In genomic region chr17:68601565-68602266, GRCh38 we compare ENCODE assay signal across 11 cellular contexts. TPM values are rescaled to one million over a fixed set of nuclear protein-coding genes. Genes with fewer than 3 reads are reported as not detected.
DNase-seq lines count a peak whose midpoint lies in the region; ATAC-seq, FAIRE-seq and TF ChIP-seq lines count a peak whose summit lies in the region.
"Had no signal": no experiment of that assay in that cellular context is flagged by ENCODE, and none has a peak within 500 bp of the region (broad histone marks: within the 10 kb centered on the region; RNA-seq: fewer than 3 reads in every experiment).

No MANE protein-coding gene starts in this region.

- WGBS in right cardiac atrium, result 48% methylated on average over 6 of the region's 6 CpGs

- H3K27me3 ChIP-seq in right cardiac atrium (ENCODE audit: control insufficient read depth, insufficient read depth), result no peaks in the 10 kb centered on the region

- ATAC-seq in right cardiac atrium (peak; percentile 56 to 86), GM18520 (IDR thresholded peaks at IDR 0.05; ENCODE audit: unreplicated experiment) (no peak), HG03025 (IDR thresholded peaks at IDR 0.05; ENCODE audit: low FRiP score, unreplicated experiment) (no peak)

- H3K9me3 ChIP-seq in right cardiac atrium (ENCODE audit: control insufficient read depth, low read length), result no peaks in the 10 kb centered on the region

- FAIRE-seq in HTR-8/SVneo (lab: Jason Lieb, UNC), result no peak
- FAIRE-seq: endometrium had no signal

- intact Hi-C loops in Calu3 (cut with micrococcal nuclease; ENCODE audit: unreplicated experiment), result no loop called here
- intact Hi-C loops in right cardiac atrium (cut with DNase I), result no loop called here

- H3K27ac Mint-ChIP-seq in Calu3 (ENCODE audit: unreplicated experiment), result no peak overlapping the region
- H3K27ac Mint-ChIP-seq in activated naive CD8-positive, alpha-beta T cell, result no peak overlapping the region
- H3K27ac Mint-ChIP-seq: activated CD8-positive, alpha-beta memory T cell treated with anti-CD3 and anti-CD28 coated beads, Interleukin-2, amount 10 ng/mL, durations not matched to agents 7 days and 5 days had no signal

- H3K4me3 Mint-ChIP-seq in Calu3 (ENCODE audit: low read depth, unreplicated experiment), result peak overlapping the region; percentile 70
- peak overlapping the region; percentile 65 for H3K4me3 Mint-ChIP-seq in activated naive CD8-positive, alpha-beta T cell
- H3K4me3 Mint-ChIP-seq: activated CD8-positive, alpha-beta memory T cell treated with anti-CD3 and anti-CD28 coated beads, Interleukin-2, amount 10 ng/mL, durations not matched to agents 7 days and 5 days had no signal

- DNase-seq in Calu3 (no peak), right cardiac atrium (peak; percentile 49 to 61 (median 60)), retinal pigment epithelial cell (ENCODE audit: low read depth) (no peak), HTR-8/SVneo (ENCODE audit: insufficient read length, low spot score) (no peak), globus pallidus (ENCODE audit: low spot score) (no peak)
- DNase-seq: activated CD8-positive, alpha-beta memory T cell treated with anti-CD3 and anti-CD28 coated beads, Interleukin-2, amount 10 ng/mL, durations not matched to agents 7 days and 5 days; DND-41 had no signal

- H3K9me3 Mint-ChIP-seq in Calu3 (ENCODE audit: low read depth, unreplicated experiment), result no peaks in the 10 kb centered on the region
- no peaks in the 10 kb centered on the region for H3K9me3 Mint-ChIP-seq in activated naive CD8-positive, alpha-beta T cell (ENCODE audit: low read depth)

- peaks cover 11% of the 10 kb centered on the region for H3K36me3 Mint-ChIP-seq in Calu3 (ENCODE audit: insufficient read depth, unreplicated experiment)
- H3K36me3 Mint-ChIP-seq in activated naive CD8-positive, alpha-beta T cell, result no peaks in the 10 kb centered on the region
- H3K36me3 Mint-ChIP-seq: activated CD8-positive, alpha-beta memory T cell treated with anti-CD3 and anti-CD28 coated beads, Interleukin-2, amount 10 ng/mL, durations not matched to agents 7 days and 5 days had no signal

- peak overlapping the region; percentile 82 for H3K4me3 ChIP-seq in right cardiac atrium (ENCODE audit: low read length)
- H3K4me3 ChIP-seq in retinal pigment epithelial cell (ENCODE audit: low read length), result peak overlapping the region; percentile 56

- BruUV-seq in Calu3 (replicated peaks; lab: Mats Ljungman, UMichigan), result no TSS peak

- peaks cover 59% of the 10 kb centered on the region for H3K27me3 Mint-ChIP-seq in Calu3 (ENCODE audit: unreplicated experiment)
- peaks cover 43% of the 10 kb centered on the region for H3K27me3 Mint-ChIP-seq in activated naive CD8-positive, alpha-beta T cell

- peaks cover 7% of the 10 kb centered on the region for H3K4me1 Mint-ChIP-seq in Calu3 (ENCODE audit: low read depth, unreplicated experiment)
- H3K4me1 Mint-ChIP-seq in activated naive CD8-positive, alpha-beta T cell (ENCODE audit: low read depth), result peaks cover 4% of the 10 kb centered on the region

- no peak overlapping the region for H3K27ac ChIP-seq in right cardiac atrium (ENCODE audit: low read length)

- H3K4me1 ChIP-seq in right cardiac atrium (ENCODE audit: control insufficient read depth, insufficient read depth, low read length), result no peaks in the 10 kb centered on the region

- CTCF ChIA-PET in Calu3 (lab: Charles Lee), result interaction anchor here (0.7 to 0.8 kb wide), 2 partner anchors 170 to 713 kb away, joined by 3 read pairs; no protein-coding TSS in a partner anchor

- TF ChIP-seq CTCF in Calu3 (IDR thresholded peaks at IDR 0.05; ENCODE audit: unreplicated experiment), result no peak
- no peak for TF ChIP-seq CTCF in retinal pigment epithelial cell (conservative IDR thresholded peaks at IDR 0.05; ENCODE audit: low read depth, low read length)

RNA-seq across cellular contexts. Expression of gene FAM20A, which starts 0.5 kb away (rescaled TPM):
- total RNA-seq in Calu3 (2022) (0.59 and 1.3 TPM in 2 replicates), right cardiac atrium (10 to 100 TPM in 1 of 4 donors, 1 to 10 TPM in 3; 2.0 to 10.1 (median 3.7) TPM)
- 2.3 TPM for polyA plus RNA-seq in right cardiac atrium
- total RNA-seq: activated CD8-positive, alpha-beta memory T cell treated with anti-CD3 and anti-CD28 coated beads, Interleukin-2, amount 10 ng/mL, durations not matched to agents 7 days and 5 days had no signal

Comparison
In these comparisons a context has a peak if more than half of its experiments do, and no peak if none do; other contexts are left out.
1. DNase-seq: peak in right cardiac atrium (3 of 3); none in Calu3 (single experiment), retinal pigment epithelial cell (single experiment), HTR-8/SVneo (single experiment) and globus pallidus (single experiment).
2. ATAC-seq: peak in right cardiac atrium (2 of 2); none in GM18520 (single experiment) and HG03025 (single experiment).